8 cellular contexts compared by ENCODE assay signal in the genomic region with DNA sequence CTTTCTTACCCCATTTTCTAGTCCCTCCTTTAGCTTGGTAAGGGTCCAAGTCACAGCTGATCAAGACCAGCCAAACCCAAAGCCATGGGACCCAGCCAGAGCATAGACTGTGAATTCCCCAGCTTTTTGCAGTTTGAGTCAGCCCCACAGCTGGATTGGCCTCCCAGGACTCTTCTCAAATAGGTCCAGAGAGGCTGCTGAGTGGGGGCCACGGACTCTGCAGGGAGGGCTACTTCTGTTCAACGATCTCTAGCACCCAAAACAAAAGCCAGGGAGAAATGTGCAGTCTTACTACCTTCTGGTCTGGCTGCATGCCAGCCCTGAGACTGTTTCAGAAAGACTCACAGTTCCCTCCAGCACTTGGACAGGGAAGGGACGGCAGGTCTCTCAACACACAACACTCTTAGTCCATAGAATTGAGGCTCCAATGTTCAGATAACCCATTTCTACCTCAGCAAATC. TPM values are rescaled to one million over a fixed set of nuclear protein-coding genes. Genes with fewer than 3 reads are reported as not detected.
DNase-seq lines count a peak whose midpoint lies in the region; ATAC-seq, FAIRE-seq and TF ChIP-seq lines count a peak whose summit lies in the region.

No MANE protein-coding gene starts in this region.

- peaks cover 22% of the 10 kb centered on the region for H3K27me3 Mint-ChIP-seq in stimulated activated naive CD8-positive, alpha-beta T cell treated with anti-CD3 and anti-CD28 coated beads, Interleukin-15, Interleukin-2, amounts not matched to agents 100 ng/mL and 50 ng/mL, for 24 hours

- H3F3A ChIP-seq in PC-9 (ENCODE audit: insufficient read depth, low read depth) = peaks cover 30% of the 10 kb centered on the region

- H3K9me3 ChIP-seq in PC-9 (ENCODE audit: insufficient read depth, low read depth) (no peaks in the 10 kb centered on the region), endothelial cell of umbilical vein (replicated peaks; ENCODE audit: control insufficient read depth, insufficient read depth, low read length) (no peaks in the 10 kb centered on the region)

- peaks cover 41% of the 10 kb centered on the region for H3K79me2 ChIP-seq in PC-9 (ENCODE audit: low read depth)
- H3K79me2 ChIP-seq in endothelial cell of umbilical vein (ENCODE audit: control insufficient read depth, insufficient read depth, low read length) = no peaks in the 10 kb centered on the region

- H3K4me1 ChIP-seq in PC-9 (replicated peaks; ENCODE audit: insufficient read depth) (peaks cover 54% of the 10 kb centered on the region), endothelial cell of umbilical vein (ENCODE audit: control insufficient read depth, extremely low read depth, insufficient read depth, low read length) (peaks cover 20% of the 10 kb centered on the region)

- H3K4me2 ChIP-seq in PC-9 (peak overlapping the region; percentile 99), endothelial cell of umbilical vein (ENCODE audit: insufficient read depth, low read length) (no peak overlapping the region)

- H2AFZ ChIP-seq in PC-9 (no peak overlapping the region), endothelial cell of umbilical vein (ENCODE audit: low read depth, low read length) (no peak overlapping the region)

- H3K36me3 Mint-ChIP-seq in stimulated activated naive CD8-positive, alpha-beta T cell treated with anti-CD3 and anti-CD28 coated beads, Interleukin-15, Interleukin-2, amounts not matched to agents 100 ng/mL and 50 ng/mL, for 24 hours (ENCODE audit: low read depth) = peaks cover 42% of the 10 kb centered on the region

- no TSS peak for BruUV-seq in PC-9 (replicated peaks; lab: Mats Ljungman, UMichigan)
- BruUV-seq in endothelial cell of umbilical vein (replicated peaks; lab: Mats Ljungman, UMichigan) = no TSS peak

- POLR2A ChIA-PET in PC-9 (lab: Charles Lee; ENCODE audit: unreplicated experiment) (no interaction called here), endothelial cell of umbilical vein (lab: Charles Lee) (no interaction called here)

- H4K20me1 ChIP-seq in PC-9 (ENCODE audit: insufficient read depth) (no peaks in the 10 kb centered on the region), endothelial cell of umbilical vein (replicated peaks; ENCODE audit: control insufficient read depth, extremely low read depth, insufficient read depth, low read length) (no peaks in the 10 kb centered on the region)

- no peak overlapping the region for H3K9ac ChIP-seq in endothelial cell of umbilical vein (replicated peaks; ENCODE audit: extremely low read depth, insufficient read depth, low read length)

- peaks cover 54% of the 10 kb centered on the region for H3K4me1 Mint-ChIP-seq in stimulated activated naive CD8-positive, alpha-beta T cell treated with anti-CD3 and anti-CD28 coated beads, Interleukin-15, Interleukin-2, amounts not matched to agents 100 ng/mL and 50 ng/mL, for 24 hours (ENCODE audit: low read depth)

- H3K9me2 ChIP-seq in PC-9 (ENCODE audit: insufficient read depth) = no peaks in the 10 kb centered on the region

- peak overlapping the region; percentile 81 for H3K4me3 ChIP-seq in PC-9
- no peak overlapping the region for H3K4me3 ChIP-seq in endothelial cell of umbilical vein (replicated peaks in 1 of 3; ENCODE audit: insufficient read depth in 1 of 3, low read depth in 1 of 3, low read length in 3 of 3)

- H3K9me3 Mint-ChIP-seq in stimulated activated naive CD8-positive, alpha-beta T cell treated with anti-CD3 and anti-CD28 coated beads, Interleukin-15, Interleukin-2, amounts not matched to agents 100 ng/mL and 50 ng/mL, for 24 hours = no peaks in the 10 kb centered on the region

- H3K27ac Mint-ChIP-seq in stimulated activated naive CD8-positive, alpha-beta T cell treated with anti-CD3 and anti-CD28 coated beads, Interleukin-15, Interleukin-2, amounts not matched to agents 100 ng/mL and 50 ng/mL, for 24 hours = peak overlapping the region; percentile 92

- CTCF ChIA-PET in PC-9 (lab: Charles Lee) (interaction anchor here (0.6 kb wide), 1 partner anchor 47 kb away, joined by 3 read pairs; no protein-coding TSS in a partner anchor), endothelial cell of umbilical vein (lab: Charles Lee) (no interaction called here)

- H3K4me3 Mint-ChIP-seq in stimulated activated naive CD8-positive, alpha-beta T cell treated with anti-CD3 and anti-CD28 coated beads, Interleukin-15, Interleukin-2, amounts not matched to agents 100 ng/mL and 50 ng/mL, for 24 hours = peak overlapping the region; percentile 92

- TF ChIP-seq CTCF in PC-9 (conservative IDR thresholded peaks at IDR 0.05) (no peak), endothelial cell of umbilical vein (IDR thresholded peaks at IDR 0.05; ENCODE audit: extremely low read depth in 1 of 2, insufficient read depth in 1 of 2, low read depth in 1 of 2, low read length in 2 of 2) (no peak)

- intact Hi-C loops in PC-9 (cut with micrococcal nuclease; ENCODE audit: unreplicated experiment) (loop anchor here (5.0 to 10.0 kb wide), 3 partner anchors 122 to 714 kb away; a partner anchor contains a TSS), endothelial cell of umbilical vein (cut with micrococcal nuclease) (no loop called here)

- H3K36me3 ChIP-seq in PC-9 (ENCODE audit: low read depth) (peaks cover 4% of the 10 kb centered on the region; the same call in 1 of the 2 replicates), endothelial cell of umbilical vein (ENCODE audit: control insufficient read depth in 2 of 2, extremely low read depth in 1 of 2, insufficient read depth in 2 of 2, low read length in 2 of 2) (no peaks in the 10 kb centered on the region)

- peak overlapping the region; percentile 45 for H3K27ac ChIP-seq in PC-9
- no peak overlapping the region for H3K27ac ChIP-seq in endothelial cell of umbilical vein (ENCODE audit: insufficient read depth, low read depth, low read length)

- DNase-seq in activated CD8-positive, alpha-beta memory T cell treated with anti-CD3 and anti-CD28 coated beads for 24 hours = peak; percentile 62
- DNase-seq in activated CD8-positive, alpha-beta memory T cell treated with anti-CD3 and anti-CD28 coated beads, Interleukin-2, amount 50 U/mL, for 4 hours = no peak
- DNase-seq in PC-9 (peak in 1 of 2 experiments; percentile 21), endothelial cell of umbilical vein (ENCODE audit: low read depth, low spot score) (no peak), NCI-H2029 (lab: John Stamatoyannopoulos, UW) (no peak), putamen (ENCODE audit: low spot score) (no peak)

- FAIRE-seq in endothelial cell of umbilical vein (lab: Jason Lieb, UNC) = peak; percentile 31

- no peak for TF ChIP-seq POLR2A in endothelial cell of umbilical vein (IDR thresholded peaks at IDR 0.05; ENCODE audit: low read depth, low read length)

- dilution Hi-C loops in endothelial cell of umbilical vein (cut with MboI; ENCODE audit: extremely low pct_ligation_motif_present, low sequenced_read_pairs) = no loop called here

- H3K27me3 ChIP-seq in PC-9 (ENCODE audit: insufficient read depth, low read depth) = no peaks in the 10 kb centered on the region
- peaks cover 24 to 32% of the 10 kb centered on the region in 2 experiments for H3K27me3 ChIP-seq in endothelial cell of umbilical vein (ENCODE audit: control insufficient read depth in 2 of 2, insufficient read depth in 2 of 2, low read length in 2 of 2)

- no peak for ATAC-seq in HG02981 (IDR thresholded peaks at IDR 0.05; ENCODE audit: unreplicated experiment)

- H3K9me1 ChIP-seq in endothelial cell of umbilical vein (replicated peaks; ENCODE audit: control insufficient read depth, extremely low read depth, insufficient read depth, low read length) = no peaks in the 10 kb centered on the region

TF ChIP-seq in endothelial cell of umbilical vein, 7 proteins besides CTCF, POLR2A, EP300 and RAD21:
- TF ChIP-seq MYC (IDR thresholded peaks at IDR 0.05; ENCODE audit: low read depth, low read length) (no peak), EZH2 (IDR thresholded peaks at IDR 0.05; ENCODE audit: borderline replicate concordance, low read depth, low read length, severe bottlenecking) (no peak), FOS (IDR thresholded peaks at IDR 0.05; ENCODE audit: borderline replicate concordance, insufficient read depth, low read length) (no peak), POLR2AphosphoS5 (IDR thresholded peaks at IDR 0.05; ENCODE audit: insufficient read depth, low read depth, low read length) (no peak), JUN (IDR thresholded peaks at IDR 0.05; ENCODE audit: borderline replicate concordance, insufficient read depth, insufficient read length, low read depth) (no peak), GATA2 (IDR thresholded peaks at IDR 0.05; ENCODE audit: insufficient read depth, insufficient read length, low read depth, low read length) (no peak)
- TF ChIP-seq, protein P1, sequence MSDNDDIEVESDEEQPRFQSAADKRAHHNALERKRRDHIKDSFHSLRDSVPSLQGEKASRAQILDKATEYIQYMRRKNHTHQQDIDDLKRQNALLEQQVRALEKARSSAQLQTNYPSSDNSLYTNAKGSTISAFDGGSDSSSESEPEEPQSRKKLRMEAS (IDR thresholded peaks at IDR 0.05; ENCODE audit: insufficient read depth, insufficient read length) = no peak

RNA-seq across cellular contexts. Expression of a gene that starts 1.6 kb away (rescaled TPM):
- total RNA-seq in PC-9 (2021) = 7.5 and 12.3 TPM in 2 replicates
- 0.48 and 0.73 TPM in 2 replicates for total RNA-seq in endothelial cell of umbilical vein
- polyA plus RNA-seq in endothelial cell of umbilical vein = 0.81 and 0.91 TPM in 2 replicates
- 0.72 and 0.88 TPM in 2 replicates for polyA plus RNA-seq in endothelial cell of umbilical vein (2011; cell fraction: cytosol; rRNA removed)
- 0.41 and 0.46 TPM in 2 replicates for polyA plus RNA-seq in endothelial cell of umbilical vein (2011; cell fraction: nucleus; rRNA removed)
- polyA plus RNA-seq in endothelial cell of umbilical vein (2012) = 0.80 and 1.2 TPM in 2 replicates
- 1.3 and 2.8 TPM in 2 replicates for polyA minus RNA-seq in endothelial cell of umbilical vein
- polyA minus RNA-seq in endothelial cell of umbilical vein (2011; cell fraction: cytosol; rRNA and poly(A)+ RNA removed) = 4.9 TPM
- 0.43 and 0.77 TPM in 2 replicates for polyA minus RNA-seq in endothelial cell of umbilical vein (2011; cell fraction: nucleus; rRNA and poly(A)+ RNA removed)
